Comparison of ENCODE assay signal across 9 cellular contexts in the genomic region with DNA sequence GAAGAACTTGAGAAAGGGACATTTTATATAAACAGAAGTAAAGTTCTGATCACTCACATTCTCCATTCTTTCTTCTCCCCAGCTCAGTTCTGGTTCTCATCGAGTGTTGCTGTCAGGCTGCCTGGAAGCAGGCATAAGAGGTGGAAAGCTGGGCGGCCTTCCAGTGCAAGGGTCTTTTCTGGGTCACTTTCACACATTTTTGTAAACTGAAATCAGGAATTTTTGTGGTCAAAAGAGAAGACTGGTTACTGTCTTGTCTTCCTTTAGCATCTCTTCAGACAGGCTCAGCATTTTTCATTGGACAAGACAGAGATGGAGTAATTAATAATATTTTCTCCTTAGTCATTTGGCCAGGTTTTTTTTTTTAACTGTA.
DNase-seq lines count a peak whose midpoint lies in the region; ATAC-seq and TF ChIP-seq lines count a peak whose summit lies in the region.
"Had no signal": no experiment of that assay in that cellular context is flagged by ENCODE, and none has a peak within 500 bp of the region (broad histone marks: within the 10 kb centered on the region; RNA-seq: fewer than 3 reads in every experiment).

No MANE protein-coding gene starts in this region.

- peak; percentile 42 for DNase-seq in kidney glomerular epithelial cell (lab: John Stamatoyannopoulos, UW)
- DNase-seq in gastrocnemius medialis = no peak
- no peak for DNase-seq in NCI-H748 treated with DMSO at 0.1 percent for 48 hours (lab: John Stamatoyannopoulos, UW)
- DNase-seq in T-helper 9 cell = no peak
- DNase-seq in aorta = no peak

- H3K4me3 ChIP-seq in gastrocnemius medialis = no peak overlapping the region
- H3K4me3 ChIP-seq in aorta (ENCODE audit: low read length in 2 of 2) = no peak overlapping the region
- H3K4me3 ChIP-seq: thoracic aorta had no signal

- ATAC-seq in GM18505 (IDR thresholded peaks at IDR 0.05; ENCODE audit: unreplicated experiment) (peak; percentile 23), GM21619 (IDR thresholded peaks at IDR 0.05; ENCODE audit: unreplicated experiment) (peak; percentile 16), HG03520 (IDR thresholded peaks at IDR 0.05; ENCODE audit: unreplicated experiment) (peak; percentile 19), gastrocnemius medialis (no peak), aorta (ENCODE audit: low FRiP score) (no peak)

- H3K9me3 ChIP-seq in gastrocnemius medialis (no peaks in the 10 kb centered on the region), aorta (ENCODE audit: control insufficient read depth, low read length) (no peaks in the 10 kb centered on the region)
- H3K9me3 ChIP-seq: thoracic aorta had no signal

- H3K4me1 ChIP-seq in gastrocnemius medialis = no peaks in the 10 kb centered on the region
- H3K4me1 ChIP-seq in aorta (ENCODE audit: control insufficient read depth in 1 of 2, insufficient read depth in 2 of 2, low read length in 2 of 2) = no peaks in the 10 kb centered on the region

- no peaks in the 10 kb centered on the region for H3K27me3 ChIP-seq in gastrocnemius medialis
- no peaks in the 10 kb centered on the region for H3K27me3 ChIP-seq in aorta (ENCODE audit: control insufficient read depth in 1 of 2, insufficient read depth in 2 of 2, low read length in 1 of 2)

- no peak for TF ChIP-seq CTCF in gastrocnemius medialis (IDR thresholded peaks at IDR 0.05 in 4 of 5, conservative IDR thresholded peaks at IDR 0.05 in 1 of 5)

- no peak for TF ChIP-seq POLR2A in GM18505 (IDR thresholded peaks at IDR 0.05; ENCODE audit: borderline replicate concordance, extremely low read depth, insufficient read depth, insufficient read length)
- no peak for TF ChIP-seq POLR2A in gastrocnemius medialis (IDR thresholded peaks at IDR 0.05)

- no peak overlapping the region for H3K27ac ChIP-seq in gastrocnemius medialis
- no peak overlapping the region for H3K27ac ChIP-seq in aorta (ENCODE audit: low read depth in 1 of 2, low read length in 2 of 2)
- H3K27ac ChIP-seq: thoracic aorta had no signal

- H3K36me3 ChIP-seq in gastrocnemius medialis (no peaks in the 10 kb centered on the region), aorta (ENCODE audit: control insufficient read depth in 1 of 2, insufficient read depth in 2 of 2, low read length in 1 of 2) (no peaks in the 10 kb centered on the region)
- H3K36me3 ChIP-seq: thoracic aorta had no signal

- in situ Hi-C loops in gastrocnemius medialis (cut with MboI; ENCODE audit: low sequenced_read_pairs in 4 of 4) = loop anchor here in 2 of 4 donors (5.0 to 25.0 kb wide), 3 partner anchors 370 to 557 kb away; no protein-coding TSS in a partner anchor

- 27 to 28% methylated on average over 2 of the region's 2 CpGs for WGBS in aorta, 2 donors

- intact Hi-C loops in gastrocnemius medialis (cut with DNase I; ENCODE audit: low total_unique reads) (no loop called here), aorta (cut with DNase I) (loop anchor here in 1 of 2 donors (5.0 kb wide), 1 partner anchor 373 kb away; no protein-coding TSS in a partner anchor)

Comparison
In these comparisons a context has a peak if more than half of its experiments do, and no peak if none do; other contexts are left out.
1. ATAC-seq: peak in GM18505 (single experiment), GM21619 (single experiment) and HG03520 (single experiment); none in gastrocnemius medialis (0 of 2) and aorta (single experiment).